In the genomic region with DNA sequence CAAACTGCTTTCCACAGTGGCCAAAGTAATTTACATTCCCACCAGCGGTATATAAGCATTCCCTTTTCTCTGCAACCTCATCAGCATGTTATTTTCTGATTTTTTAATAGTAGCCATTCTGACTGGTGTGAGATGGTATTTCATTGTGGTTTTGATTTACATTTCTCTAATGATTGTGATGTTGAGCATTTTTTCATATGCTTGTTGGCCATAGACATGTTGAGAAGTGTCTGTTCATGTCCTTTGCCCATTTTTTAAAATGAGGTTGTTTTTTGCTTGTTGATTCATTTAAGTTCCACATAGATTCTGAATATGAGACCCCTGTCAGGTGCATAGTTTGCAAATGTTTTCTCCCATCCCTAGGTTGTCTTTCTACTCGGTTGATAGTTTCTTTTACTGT, we compare ENCODE assay signal across 5 cellular contexts.
"Had no signal": no experiment of that assay in that cellular context is flagged by ENCODE, and none has a peak within 500 bp of the region (broad histone marks: within the 10 kb centered on the region; RNA-seq: fewer than 3 reads in every experiment).

No MANE protein-coding gene starts in this region.

- H3K4me2 ChIP-seq: GM23338 had no signal

- DNase-seq: H9, HCEC 1CT, IMR-90 had no signal

- H3K4me3 ChIP-seq: GM23338, K562 had no signal

- H2AFZ ChIP-seq: GM23338 had no signal
